11 cellular contexts compared by ENCODE assay signal in genomic region chr12:88334271-88334670, GRCh38.
DNase-seq lines count a peak whose midpoint lies in the region; ATAC-seq and TF ChIP-seq lines count a peak whose summit lies in the region.
"Had no signal": no experiment of that assay in that cellular context is flagged by ENCODE, and none has a peak within 500 bp of the region (broad histone marks: within the 10 kb centered on the region; RNA-seq: fewer than 3 reads in every experiment).

No MANE protein-coding gene starts in this region.

- H3K4me3 ChIP-seq in stomach, result no peak overlapping the region

- peak overlapping the region in 2 of 5 donors; percentile 17 to 53 for H3K27ac ChIP-seq in stomach
- H3K27ac ChIP-seq: 22Rv1, VCaP had no signal

- no peaks in the 10 kb centered on the region for H3K36me3 ChIP-seq in stomach

- TF ChIP-seq EP300 in stomach (IDR thresholded peaks at IDR 0.05), result no peak

- ATAC-seq in HG03571 (IDR thresholded peaks at IDR 0.05; ENCODE audit: unreplicated experiment) (no peak), HG03159 (IDR thresholded peaks at IDR 0.05; ENCODE audit: unreplicated experiment) (no peak)

- WGBS in stomach, 5 donors, result 53 to 79% (median 57%) methylated on average over 3 of the region's 3 CpGs

- no peak for TF ChIP-seq POLR2A in stomach (IDR thresholded peaks at IDR 0.05)

- peaks cover 0 to 13% (median 3%) of the 10 kb centered on the region in 4 donors for H3K4me1 ChIP-seq in stomach

- no peak for TF ChIP-seq CTCF in stomach (IDR thresholded peaks at IDR 0.05)

- H3K27me3 ChIP-seq in stomach, result no peaks in the 10 kb centered on the region

- intact Hi-C loops in stomach (cut with DNase I; ENCODE audit: low total_unique reads), result no loop called here

- peak in 2 of 3 experiments; percentile 12 to 50 for DNase-seq in NCI-H1417 (lab: John Stamatoyannopoulos, UW)
- DNase-seq in NCI-H1417 treated with DMSO at 0.1 percent for 48 hours (lab: John Stamatoyannopoulos, UW), result no peak
- DNase-seq in NCI-H2196 (lab: John Stamatoyannopoulos, UW; ENCODE audit: unreplicated experiment), result peak; percentile 30
- DNase-seq in dermis blood vessel endothelial cell, result peak; percentile 15
- DNase-seq in stomach, result peak; percentile 26
- DNase-seq in NOMO-1 (lab: John Stamatoyannopoulos, UW; ENCODE audit: unreplicated experiment in 2 of 2), result no peak
- DNase-seq: effector CD4-positive, alpha-beta T cell had no signal

- H3K9me3 ChIP-seq in stomach, result no peaks in the 10 kb centered on the region

Comparison
In these comparisons a context has a peak if more than half of its experiments do, and no peak if none do; other contexts are left out.
1. DNase-seq: peak in NCI-H1417 (2 of 3), NCI-H2196 (single experiment), dermis blood vessel endothelial cell (single experiment) and stomach (single experiment); none in NCI-H1417 treated with DMSO at 0.1 percent for 48 hours (single experiment) and NOMO-1 (0 of 2).